Comparison of ENCODE assay signal across 8 cellular contexts in the genomic region with DNA sequence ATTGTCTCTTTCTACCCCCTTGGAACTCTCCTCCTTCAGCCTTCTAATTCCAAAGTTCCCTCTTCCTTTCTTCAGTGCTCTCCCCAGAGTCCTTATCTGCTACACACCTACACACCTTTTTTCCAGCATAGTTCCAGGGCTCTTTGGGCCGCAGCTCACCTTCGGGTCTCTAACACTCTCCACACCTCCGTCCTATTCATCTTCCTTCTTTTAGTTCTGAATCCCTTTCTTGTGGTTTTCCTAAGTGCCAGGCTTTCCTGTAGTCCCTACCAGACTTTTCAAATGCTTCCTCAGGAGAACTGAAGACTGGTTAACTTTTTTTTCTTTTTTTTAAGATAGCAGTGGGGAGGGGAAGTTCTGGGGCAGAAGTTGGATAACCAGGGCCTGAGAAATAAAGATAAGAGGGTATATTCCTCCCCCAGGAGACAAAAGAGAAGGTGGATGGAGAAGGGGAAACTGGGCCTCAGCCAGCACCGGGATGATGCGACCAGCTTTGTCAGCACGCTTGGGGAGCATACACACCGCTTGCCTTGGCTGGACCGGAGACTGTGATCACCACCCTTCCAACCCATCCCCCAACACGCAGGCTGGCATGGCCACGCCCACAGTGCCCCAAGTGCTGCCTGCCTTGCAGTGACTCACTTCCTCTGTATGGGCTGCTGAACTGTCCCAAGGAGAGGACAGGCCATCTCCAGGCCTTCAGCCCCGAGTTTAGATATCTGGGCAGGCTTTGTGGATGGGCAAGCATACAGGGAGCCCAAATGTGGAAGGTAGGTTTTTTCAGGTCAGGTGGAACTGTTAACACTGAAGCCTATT. TPM values are rescaled to one million over a fixed set of nuclear protein-coding genes. Genes with fewer than 3 reads are reported as not detected.
A peak's percentile ranks its signal among the peaks of the same experiment; 100 is the strongest.
DNase-seq lines count a peak whose midpoint lies in the region; TF ChIP-seq lines count a peak whose summit lies in the region.

No MANE protein-coding gene starts in this region.

- H3K9me3 ChIP-seq in sigmoid colon: no peaks in the 10 kb centered on the region

- TF ChIP-seq CTCF in sigmoid colon (IDR thresholded peaks at IDR 0.05): no peak

- no peaks in the 10 kb centered on the region for H3K36me3 ChIP-seq in sigmoid colon

- WGBS in sigmoid colon, 2 donors: 26 to 36% methylated on average over 11 of the region's 11 CpGs

- peaks cover 0 to 46% (median 40%) of the 10 kb centered on the region in 4 donors for H3K4me1 ChIP-seq in sigmoid colon

- no peak for TF ChIP-seq POLR2A in sigmoid colon (IDR thresholded peaks at IDR 0.05)

- no peaks in the 10 kb centered on the region for H3K27me3 ChIP-seq in sigmoid colon

- peak overlapping the region; percentile 80 for H3K4me3 Mint-ChIP-seq in activated naive CD8-positive, alpha-beta T cell treated with anti-CD3 and anti-CD28 coated beads for 36 hours

- H3K27ac Mint-ChIP-seq in activated naive CD8-positive, alpha-beta T cell treated with anti-CD3 and anti-CD28 coated beads for 36 hours: peak overlapping the region; percentile 78

- peak overlapping the region; percentile 62 to 97 (median 79) for H3K27ac ChIP-seq in sigmoid colon

- H3K9me3 Mint-ChIP-seq in activated naive CD8-positive, alpha-beta T cell treated with anti-CD3 and anti-CD28 coated beads for 36 hours: no peaks in the 10 kb centered on the region

- DNase-seq in NCI-H2029 (lab: John Stamatoyannopoulos, UW) (peak; percentile 4), NCI-H2029 treated with DMSO at 0.1 percent for 48 hours (lab: John Stamatoyannopoulos, UW) (no peak), T follicular helper cell (ENCODE audit: low read depth) (peak; percentile 51), hepatic stellate cell (ENCODE audit: low spot score) (peak; percentile 55), sigmoid colon (peak; percentile 92), NCI-H446 (lab: John Stamatoyannopoulos, UW) (no peak), NCI-H187 treated with DMSO at 0.1 percent for 48 hours (lab: John Stamatoyannopoulos, UW) (no peak)
- peak; percentile 70 for DNase-seq in activated naive CD8-positive, alpha-beta T cell treated with anti-CD3 and anti-CD28 coated beads for 36 hours

- intact Hi-C loops in sigmoid colon (cut with DNase I): loop anchor here (5.0 kb wide), 2 partner anchors 70 to 100 kb away; partner anchors contain the start of genes ARNT and C1orf56

- peaks cover 42% of the 10 kb centered on the region for H3K4me1 Mint-ChIP-seq in activated naive CD8-positive, alpha-beta T cell treated with anti-CD3 and anti-CD28 coated beads for 36 hours

- no peak for TF ChIP-seq EP300 in sigmoid colon (IDR thresholded peaks at IDR 0.05)

- H3K27me3 Mint-ChIP-seq in activated naive CD8-positive, alpha-beta T cell treated with anti-CD3 and anti-CD28 coated beads for 36 hours: no peaks in the 10 kb centered on the region

- H3K36me3 Mint-ChIP-seq in activated naive CD8-positive, alpha-beta T cell treated with anti-CD3 and anti-CD28 coated beads for 36 hours: peaks cover 15% of the 10 kb centered on the region

- no peak overlapping the region for H3K4me3 ChIP-seq in sigmoid colon

RNA-seq across cellular contexts. Expression of gene CERS2, which starts 2.5 kb away (rescaled TPM):
- 100 to 1,000 TPM; 160 to 166 TPM for total RNA-seq in activated naive CD8-positive, alpha-beta T cell treated with anti-CD3 and anti-CD28 coated beads for 36 hours
- total RNA-seq in sigmoid colon: 100 to 1,000 TPM in 1 of 4 donors, 10 to 100 TPM in 3; 68.7 to 103 (median 79.1) TPM
- polyA plus RNA-seq in sigmoid colon: 100 to 1,000 TPM in 1 of 3 donors, 10 to 100 TPM in 2; 50.6 to 115 (median 97.8) TPM

RNA-seq across cellular contexts. Expression of gene ANXA9, which starts 5.0 kb away (rescaled TPM):
- total RNA-seq in activated naive CD8-positive, alpha-beta T cell treated with anti-CD3 and anti-CD28 coated beads for 36 hours: not detected
- total RNA-seq in sigmoid colon: under 1 TPM in 1 of 4 donors, not detected in 3; 0.36 TPM
- polyA plus RNA-seq in sigmoid colon: under 1 TPM in 2 of 3 donors, not detected in 1; 0.45 to 0.60 TPM

RNA-seq across cellular contexts. Expression of gene MINDY1, which starts 29.6 kb away (rescaled TPM):
- 10 to 100 TPM in 1 of 2 experiments, 1 to 10 TPM in 1; 9.4 to 11.6 TPM for total RNA-seq in activated naive CD8-positive, alpha-beta T cell treated with anti-CD3 and anti-CD28 coated beads for 36 hours
- 10 to 100 TPM; 21.7 to 51.8 (median 27.0) TPM for total RNA-seq in sigmoid colon
- 10 to 100 TPM; 15.6 to 26.4 (median 22.1) TPM for polyA plus RNA-seq in sigmoid colon

RNA-seq across cellular contexts. Expression of gene PRUNE1, which starts 31.2 kb away (rescaled TPM):
- 10 to 100 TPM; 13.0 to 14.4 TPM for total RNA-seq in activated naive CD8-positive, alpha-beta T cell treated with anti-CD3 and anti-CD28 coated beads for 36 hours
- 10 to 100 TPM; 16.7 to 33.9 (median 27.7) TPM for total RNA-seq in sigmoid colon
- polyA plus RNA-seq in sigmoid colon: 10 to 100 TPM; 15.5 to 18.7 (median 18.6) TPM

RNA-seq across cellular contexts. Expression of gene SETDB1, which starts 50.9 kb away (rescaled TPM):
- total RNA-seq in activated naive CD8-positive, alpha-beta T cell treated with anti-CD3 and anti-CD28 coated beads for 36 hours: 10 to 100 TPM; 40.4 to 51.1 TPM
- 10 to 100 TPM; 23.9 to 36.0 (median 30.3) TPM for total RNA-seq in sigmoid colon
- 10 to 100 TPM in 1 of 3 donors, 1 to 10 TPM in 2; 5.5 to 24.5 (median 9.0) TPM for polyA plus RNA-seq in sigmoid colon

Comparison
In these comparisons a context has a peak if more than half of its experiments do, and no peak if none do; other contexts are left out.
1. DNase-seq: peak in NCI-H2029 (single experiment), T follicular helper cell (single experiment), activated naive CD8-positive, alpha-beta T cell treated with anti-CD3 and anti-CD28 coated beads for 36 hours (single experiment), hepatic stellate cell (single experiment) and sigmoid colon (single experiment); none in NCI-H2029 treated with DMSO at 0.1 percent for 48 hours (single experiment), NCI-H446 (0 of 2) and NCI-H187 treated with DMSO at 0.1 percent for 48 hours (single experiment).